33 cellular contexts compared by ENCODE assay signal in genomic region chr20:50038169-50038568, GRCh38. TPM values are rescaled to one million over a fixed set of nuclear protein-coding genes. Genes with fewer than 3 reads are reported as not detected.
"Had no signal": no experiment of that assay in that cellular context is flagged by ENCODE, and none has a peak within 500 bp of the region (broad histone marks: within the 10 kb centered on the region; RNA-seq: fewer than 3 reads in every experiment).

No MANE protein-coding gene starts in this region.

- H3K36me3 ChIP-seq: ascending aorta, cardiac muscle cell, colonic mucosa, esophagus muscularis mucosa, left ventricle myocardium inferior, spleen, upper lobe of left lung, vagina, WERI-Rb-1 had no signal

- H3K4me1 ChIP-seq: vagina had no signal

- H3K4me1 Mint-ChIP-seq: activated CD4-positive, alpha-beta T cell treated with anti-CD3 and anti-CD28 coated beads, Interleukin-2, amount 10 ng/mL, durations not matched to agents 24 days and 14 days; activated naive CD4-positive, alpha-beta T cell treated with anti-CD3 and anti-CD28 coated beads, Interleukin-2, amount 10 ng/mL, durations not matched to agents 7 days and 5 days had no signal

- H3K4me3 ChIP-seq: ascending aorta, cardiac muscle cell, colonic mucosa, esophagus muscularis mucosa, left ventricle myocardium inferior, spleen, upper lobe of left lung, vagina had no signal

- H3K27me3 ChIP-seq: ascending aorta, cardiac muscle cell, colonic mucosa, esophagus muscularis mucosa, spleen, upper lobe of left lung, vagina had no signal

- DNase-seq: activated CD4-positive, alpha-beta memory T cell treated with anti-CD3 and anti-CD28 coated beads for 36 hours; activated CD4-positive, alpha-beta T cell treated with anti-CD3 and anti-CD28 coated beads, Interleukin-2, amount 10 ng/mL, durations not matched to agents 24 days and 14 days; activated CD4-positive, CD25-positive, alpha-beta regulatory T cell treated with anti-CD3 and anti-CD28 coated beads, Interleukin-2, amount 50 U/mL, for 72 hours; activated CD8-positive, alpha-beta memory T cell treated with anti-CD3 and anti-CD28 coated beads, Interleukin-2, amount 50 U/mL, for 4 hours; activated gamma-delta T cell; activated naive CD4-positive, alpha-beta T cell treated with anti-CD3 and anti-CD28 coated beads, Interleukin-2, amount 10 ng/mL, durations not matched to agents 7 days and 5 days; activated naive CD8-positive, alpha-beta T cell treated with anti-CD3 and anti-CD28 coated beads, Interleukin-2, amount 10 ng/mL, durations not matched to agents 7 days and 5 days; activated T-cell treated with anti-CD3 and anti-CD28 coated beads, Interleukin-2, amount 50 U/mL, for 1 hour; cerebellar nuclear complex; colonic mucosa; effector memory CD8-positive, alpha-beta T cell; left ventricle myocardium inferior; nucleus accumbens; posterior cingulate gyrus; spleen; stimulated activated CD4-positive, alpha-beta T cell treated with anti-CD3 and anti-CD28 coated beads, Interleukin-2, amount 100 ng/mL, for 48 hours; substantia nigra; SW 1271; T-helper 9 cell; upper lobe of left lung; WERI-Rb-1 had no signal

- H3K9me3 ChIP-seq: ascending aorta, colonic mucosa, esophagus muscularis mucosa, left ventricle myocardium inferior, spleen, upper lobe of left lung, vagina had no signal

- H3K36me3 Mint-ChIP-seq: activated CD4-positive, alpha-beta memory T cell treated with anti-CD3 and anti-CD28 coated beads for 36 hours; activated naive CD4-positive, alpha-beta T cell treated with anti-CD3 and anti-CD28 coated beads, Interleukin-2, amount 10 ng/mL, durations not matched to agents 7 days and 5 days; activated naive CD8-positive, alpha-beta T cell treated with anti-CD3 and anti-CD28 coated beads, Interleukin-2, amount 10 ng/mL, durations not matched to agents 7 days and 5 days; brain had no signal

- H3K27ac ChIP-seq: ascending aorta, cardiac muscle cell, colonic mucosa, esophagus muscularis mucosa, left ventricle myocardium inferior, spleen, upper lobe of left lung, vagina, WERI-Rb-1 had no signal

- H3K27ac Mint-ChIP-seq: activated CD4-positive, alpha-beta memory T cell treated with anti-CD3 and anti-CD28 coated beads for 36 hours; activated CD4-positive, alpha-beta T cell treated with anti-CD3 and anti-CD28 coated beads, Interleukin-2, amount 10 ng/mL, durations not matched to agents 24 days and 14 days; activated naive CD4-positive, alpha-beta T cell treated with anti-CD3 and anti-CD28 coated beads, Interleukin-2, amount 10 ng/mL, durations not matched to agents 7 days and 5 days; activated naive CD8-positive, alpha-beta T cell treated with anti-CD3 and anti-CD28 coated beads, Interleukin-2, amount 10 ng/mL, durations not matched to agents 7 days and 5 days; activated T-helper 1 cell treated with anti-CD3 and anti-CD28 coated beads, Interleukin-12 subunit alpha, Interleukin-12 subunit beta, Interleukin-2, Interleukin-4 antibody, amounts not matched to agents 30 ng/mL and 10 ng/mL and 1 ng/mL, durations not matched to agents 14 hours and 24 hours and 36 hours; effector memory CD8-positive, alpha-beta T cell; stimulated activated naive CD8-positive, alpha-beta T cell treated with anti-CD3 and anti-CD28 coated beads, Interleukin-15, Interleukin-2, amounts not matched to agents 100 ng/mL and 50 ng/mL, for 24 hours; T-helper 1 cell treated with Interleukin-12 subunit alpha and Interleukin-12 subunit beta and Interleukin-4 antibody, amounts not matched to agents 30 μg/mL and 1 μg/mL, for 36 hours had no signal

- H3K4me3 Mint-ChIP-seq: activated CD4-positive, alpha-beta memory T cell treated with anti-CD3 and anti-CD28 coated beads for 36 hours; activated CD4-positive, alpha-beta T cell treated with anti-CD3 and anti-CD28 coated beads, Interleukin-2, amount 10 ng/mL, durations not matched to agents 24 days and 14 days; activated naive CD4-positive, alpha-beta T cell treated with anti-CD3 and anti-CD28 coated beads, Interleukin-2, amount 10 ng/mL, durations not matched to agents 7 days and 5 days; activated naive CD8-positive, alpha-beta T cell treated with anti-CD3 and anti-CD28 coated beads, Interleukin-2, amount 10 ng/mL, durations not matched to agents 7 days and 5 days; activated T-helper 1 cell treated with anti-CD3 and anti-CD28 coated beads, Interleukin-12 subunit alpha, Interleukin-12 subunit beta, Interleukin-2, Interleukin-4 antibody, amounts not matched to agents 30 ng/mL and 10 ng/mL and 1 ng/mL, durations not matched to agents 14 hours and 24 hours and 36 hours; brain; effector memory CD8-positive, alpha-beta T cell; nephron; stimulated activated naive CD8-positive, alpha-beta T cell treated with anti-CD3 and anti-CD28 coated beads, Interleukin-15, Interleukin-2, amounts not matched to agents 100 ng/mL and 50 ng/mL, for 24 hours; T-helper 1 cell treated with Interleukin-12 subunit alpha and Interleukin-12 subunit beta and Interleukin-4 antibody, amounts not matched to agents 30 μg/mL and 1 μg/mL, for 36 hours had no signal

- FAIRE-seq: frontal cortex, TTC549 had no signal

- H3K27me3 Mint-ChIP-seq: activated CD4-positive, alpha-beta memory T cell treated with anti-CD3 and anti-CD28 coated beads for 36 hours; activated CD4-positive, alpha-beta T cell treated with anti-CD3 and anti-CD28 coated beads, Interleukin-2, amount 10 ng/mL, durations not matched to agents 24 days and 14 days; stimulated activated naive CD8-positive, alpha-beta T cell treated with anti-CD3 and anti-CD28 coated beads, Interleukin-15, Interleukin-2, amounts not matched to agents 100 ng/mL and 50 ng/mL, for 24 hours had no signal

- ATAC-seq: effector memory CD8-positive, alpha-beta T cell; right cardiac atrium had no signal

- H3K9me3 Mint-ChIP-seq: activated CD4-positive, alpha-beta memory T cell treated with anti-CD3 and anti-CD28 coated beads for 36 hours; activated CD4-positive, alpha-beta T cell treated with anti-CD3 and anti-CD28 coated beads, Interleukin-2, amount 10 ng/mL, durations not matched to agents 24 days and 14 days; activated naive CD4-positive, alpha-beta T cell treated with anti-CD3 and anti-CD28 coated beads, Interleukin-2, amount 10 ng/mL, durations not matched to agents 7 days and 5 days; activated naive CD8-positive, alpha-beta T cell treated with anti-CD3 and anti-CD28 coated beads, Interleukin-2, amount 10 ng/mL, durations not matched to agents 7 days and 5 days; activated T-helper 1 cell treated with anti-CD3 and anti-CD28 coated beads, Interleukin-12 subunit alpha, Interleukin-12 subunit beta, Interleukin-2, Interleukin-4 antibody, amounts not matched to agents 30 ng/mL and 10 ng/mL and 1 ng/mL, durations not matched to agents 14 hours and 24 hours and 36 hours; effector memory CD8-positive, alpha-beta T cell; nephron; stimulated activated naive CD8-positive, alpha-beta T cell treated with anti-CD3 and anti-CD28 coated beads, Interleukin-15, Interleukin-2, amounts not matched to agents 100 ng/mL and 50 ng/mL, for 24 hours; T-helper 1 cell treated with Interleukin-12 subunit alpha and Interleukin-12 subunit beta and Interleukin-4 antibody, amounts not matched to agents 30 μg/mL and 1 μg/mL, for 36 hours had no signal

RNA-seq across cellular contexts. Expression of gene SNAI1, which starts 55.4 kb away (rescaled TPM):
- total RNA-seq: frontal cortex had no signal
